ENCODE assay signal across 10 cellular contexts in the genomic region with DNA sequence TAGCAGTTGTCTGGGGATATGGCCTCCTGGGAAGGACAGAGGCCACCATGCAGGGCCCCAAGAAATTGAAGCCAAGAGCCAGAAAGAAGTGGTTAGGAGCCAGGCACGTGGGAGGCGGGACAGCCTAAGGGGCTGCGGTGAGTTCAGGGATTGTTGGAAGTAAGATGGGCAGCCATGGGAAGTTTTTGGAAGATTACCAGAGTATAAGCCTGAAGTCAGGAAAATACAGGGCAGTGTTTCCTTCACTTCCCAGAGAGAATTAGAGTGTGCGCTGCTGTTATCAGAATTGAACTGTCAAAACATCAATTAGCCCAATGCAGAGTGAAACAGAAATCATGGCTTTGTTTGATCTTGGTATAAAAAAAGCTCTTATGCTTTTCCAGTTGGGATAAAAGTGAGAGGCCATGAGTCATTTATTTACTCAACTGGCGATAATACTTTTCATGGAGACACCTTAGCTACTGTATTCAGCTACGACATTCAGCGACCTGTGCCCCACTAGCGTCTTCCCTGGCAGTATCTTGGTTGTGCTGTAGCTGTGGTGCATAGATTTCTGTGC.
A peak's percentile ranks its signal among the peaks of the same experiment; 100 is the strongest.
DNase-seq lines count a peak whose midpoint lies in the region; ATAC-seq and TF ChIP-seq lines count a peak whose summit lies in the region.
"Had no signal": no experiment of that assay in that cellular context is flagged by ENCODE, and none has a peak within 500 bp of the region (broad histone marks: within the 10 kb centered on the region; RNA-seq: fewer than 3 reads in every experiment).

No MANE protein-coding gene starts in this region.

- no peaks in the 10 kb centered on the region for H3K36me3 ChIP-seq in HEK293 (ENCODE audit: control insufficient read depth in 2 of 2, insufficient read depth in 1 of 2, low read length in 2 of 2)
- no peaks in the 10 kb centered on the region for H3K36me3 ChIP-seq in iPS-18a (ENCODE audit: control insufficient read depth, low read depth, low read length)
- peaks cover 2% of the 10 kb centered on the region for H3K36me3 ChIP-seq in skeletal muscle satellite cell (ENCODE audit: insufficient read depth, low read length)

- TF ChIP-seq CTCF in HEK293 (tag by site-specific recombination; IDR thresholded peaks at IDR 0.05): no peak
- no peak for TF ChIP-seq CTCF in WI38 (IDR thresholded peaks at IDR 0.05; ENCODE audit: low read depth, low read length)

- no peak for ATAC-seq in GM19463 (IDR thresholded peaks at IDR 0.05; ENCODE audit: unreplicated experiment)
- ATAC-seq in GM18907 (IDR thresholded peaks at IDR 0.05; ENCODE audit: unreplicated experiment): no peak
- no peak for ATAC-seq in HG03139 (IDR thresholded peaks at IDR 0.05; ENCODE audit: unreplicated experiment)

- no peaks in the 10 kb centered on the region for H3K9me3 ChIP-seq in HEK293 (ENCODE audit: control insufficient read depth, insufficient read depth, low read depth, low read length)
- no peaks in the 10 kb centered on the region for H3K9me3 ChIP-seq in iPS-18a (ENCODE audit: control insufficient read depth, low read depth, low read length)
- H3K9me3 ChIP-seq in skeletal muscle satellite cell (replicated peaks; ENCODE audit: low read length): no peaks in the 10 kb centered on the region

- DNase-seq in NCI-H526 (lab: John Stamatoyannopoulos, UW): no peak
- DNase-seq: activated naive CD4-positive, alpha-beta T cell; EL had no signal

- H3K4me3 ChIP-seq in HEK293 (ENCODE audit: low read depth, low read length): no peak overlapping the region
- peak overlapping the region; percentile 49 for H3K4me3 ChIP-seq in WI38 (ENCODE audit: low read depth, low read length)
- H3K4me3 ChIP-seq in iPS-18a (ENCODE audit: low read length): no peak overlapping the region
- peak overlapping the region; percentile 53 for H3K4me3 ChIP-seq in skeletal muscle satellite cell (ENCODE audit: low read length)

- H3K9ac ChIP-seq in iPS-18a (ENCODE audit: low read length): no peak overlapping the region
- no peak overlapping the region for H3K9ac ChIP-seq in skeletal muscle satellite cell (ENCODE audit: low read depth, low read length)

- H3K27me3 ChIP-seq in iPS-18a (ENCODE audit: control insufficient read depth, insufficient read depth, low read length) (no peaks in the 10 kb centered on the region), skeletal muscle satellite cell (ENCODE audit: control insufficient read depth, insufficient read depth, low read length) (no peaks in the 10 kb centered on the region)

- peak overlapping the region; percentile 79 for H3K4me2 ChIP-seq in skeletal muscle satellite cell (ENCODE audit: low read length)

- H3K27ac ChIP-seq in HEK293 (ENCODE audit: extremely low read depth, low read depth, low read length): peak overlapping the region; percentile 56
- H3K27ac ChIP-seq in iPS-18a (ENCODE audit: low read length): peak overlapping the region; percentile 19

- CTCF ChIA-PET in HEK293 (lab: Yijun Ruan, JAX): interaction anchor here (0.8 to 1.0 kb wide), 2 partner anchors 116 to 152 kb away, joined by 4 to 5 read pairs; no protein-coding TSS in a partner anchor

- peaks cover 17% of the 10 kb centered on the region for H3K4me1 ChIP-seq in HEK293 (ENCODE audit: control insufficient read depth, insufficient read depth, low read length)
- H3K4me1 ChIP-seq in iPS-18a (ENCODE audit: control insufficient read depth, low read depth, low read length): peaks cover 70% of the 10 kb centered on the region
- H3K4me1 ChIP-seq in skeletal muscle satellite cell (ENCODE audit: control insufficient read depth, insufficient read depth, low read length): peaks cover 45% of the 10 kb centered on the region

- POLR2A ChIA-PET in HEK293 (lab: Yijun Ruan, JAX): interaction anchor here (0.8 to 2.2 kb wide), 4 partner anchors 11 to 136 kb away, joined by 3 to 10 read pairs (median 6); a partner anchor contains a TSS

TF ChIP-seq in HEK293, 187 proteins besides CTCF, POLR2A, EP300 and RAD21 (continues in another document):
- TF ChIP-seq MYNN (tag by site-specific recombination; IDR thresholded peaks at IDR 0.05; ENCODE audit: borderline replicate concordance) (no peak), ZNF394 (tag by site-specific recombination; IDR thresholded peaks at IDR 0.05; ENCODE audit: borderline replicate concordance) (0 out of 2 replicates have a peak, but pooled peaks have one; percentile 30), ZBTB8A (tag by site-specific recombination; IDR thresholded peaks at IDR 0.05) (no peak; the same call in 1 of the 2 replicates), SP3 (tag by site-specific recombination; IDR thresholded peaks at IDR 0.05) (no peak), ZNF341 (tag by site-specific recombination; IDR thresholded peaks at IDR 0.05; ENCODE audit: low read depth) (no peak), ZNF202 (tag by site-specific recombination; IDR thresholded peaks at IDR 0.05; ENCODE audit: borderline replicate concordance) (no peak), ZNF558 (tag by site-specific recombination; IDR thresholded peaks at IDR 0.05) (no peak), ZBTB20 (tag by site-specific recombination; IDR thresholded peaks at IDR 0.05) (peak; percentile 39; the same call in 1 of the 2 replicates), SETDB1 (IDR thresholded peaks at IDR 0.05; ENCODE audit: insufficient read length, low read length) (no peak), ZXDB (tag by site-specific recombination; IDR thresholded peaks at IDR 0.05) (no peak; the same call in none of the 2 replicates), ZNF302 (tag by site-specific recombination; IDR thresholded peaks at IDR 0.05; ENCODE audit: low read depth) (no peak), YY2 (tag by site-specific recombination; IDR thresholded peaks at IDR 0.05) (no peak), ZNF600 (tag by site-specific recombination; IDR thresholded peaks at IDR 0.05) (no peak), KLF9 (tag by site-specific recombination; IDR thresholded peaks at IDR 0.05; ENCODE audit: low read depth) (peak; percentile 30; the same call in 1 of the 2 replicates), ZNF544 (tag by site-specific recombination; IDR thresholded peaks at IDR 0.05) (no peak), PRDM1 (tag by site-specific recombination; IDR thresholded peaks at IDR 0.05) (peak; percentile 67)
- TF ChIP-seq, protein P1, sequence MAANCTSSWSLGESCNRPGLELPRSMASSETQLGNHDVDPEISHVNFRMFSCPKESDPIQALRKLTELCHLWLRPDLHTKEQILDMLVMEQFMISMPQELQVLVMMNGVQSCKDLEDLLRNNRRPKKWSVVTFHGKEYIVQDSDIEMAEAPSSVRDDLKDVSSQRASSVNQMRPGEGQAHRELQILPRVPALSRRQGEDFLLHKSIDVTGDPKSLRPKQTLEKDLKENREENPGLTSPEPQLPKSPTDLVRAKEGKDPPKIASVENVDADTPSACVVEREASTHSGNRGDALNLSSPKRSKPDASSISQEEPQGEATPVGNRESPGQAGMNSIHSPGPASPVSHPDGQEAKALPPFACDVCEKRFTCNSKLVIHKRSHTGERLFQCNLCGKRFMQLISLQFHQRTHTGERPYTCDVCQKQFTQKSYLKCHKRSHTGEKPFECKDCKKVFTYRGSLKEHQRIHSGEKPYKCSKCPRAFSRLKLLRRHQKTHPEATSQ (tag by site-specific recombination; IDR thresholded peaks at IDR 0.05): no peak
- TF ChIP-seq, protein P2, sequence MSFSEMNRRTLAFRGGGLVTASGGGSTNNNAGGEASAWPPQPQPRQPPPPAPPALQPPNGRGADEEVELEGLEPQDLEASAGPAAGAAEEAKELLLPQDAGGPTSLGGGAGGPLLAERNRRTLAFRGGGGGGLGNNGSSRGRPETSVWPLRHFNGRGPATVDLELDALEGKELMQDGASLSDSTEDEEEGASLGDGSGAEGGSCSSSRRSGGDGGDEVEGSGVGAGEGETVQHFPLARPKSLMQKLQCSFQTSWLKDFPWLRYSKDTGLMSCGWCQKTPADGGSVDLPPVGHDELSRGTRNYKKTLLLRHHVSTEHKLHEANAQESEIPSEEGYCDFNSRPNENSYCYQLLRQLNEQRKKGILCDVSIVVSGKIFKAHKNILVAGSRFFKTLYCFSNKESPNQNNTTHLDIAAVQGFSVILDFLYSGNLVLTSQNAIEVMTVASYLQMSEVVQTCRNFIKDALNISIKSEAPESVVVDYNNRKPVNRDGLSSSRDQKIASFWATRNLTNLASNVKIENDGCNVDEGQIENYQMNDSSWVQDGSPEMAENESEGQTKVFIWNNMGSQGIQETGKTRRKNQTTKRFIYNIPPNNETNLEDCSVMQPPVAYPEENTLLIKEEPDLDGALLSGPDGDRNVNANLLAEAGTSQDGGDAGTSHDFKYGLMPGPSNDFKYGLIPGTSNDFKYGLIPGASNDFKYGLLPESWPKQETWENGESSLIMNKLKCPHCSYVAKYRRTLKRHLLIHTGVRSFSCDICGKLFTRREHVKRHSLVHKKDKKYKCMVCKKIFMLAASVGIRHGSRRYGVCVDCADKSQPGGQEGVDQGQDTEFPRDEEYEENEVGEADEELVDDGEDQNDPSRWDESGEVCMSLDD (tag by site-specific recombination; IDR thresholded peaks at IDR 0.05): no peak
- TF ChIP-seq, protein P3, sequence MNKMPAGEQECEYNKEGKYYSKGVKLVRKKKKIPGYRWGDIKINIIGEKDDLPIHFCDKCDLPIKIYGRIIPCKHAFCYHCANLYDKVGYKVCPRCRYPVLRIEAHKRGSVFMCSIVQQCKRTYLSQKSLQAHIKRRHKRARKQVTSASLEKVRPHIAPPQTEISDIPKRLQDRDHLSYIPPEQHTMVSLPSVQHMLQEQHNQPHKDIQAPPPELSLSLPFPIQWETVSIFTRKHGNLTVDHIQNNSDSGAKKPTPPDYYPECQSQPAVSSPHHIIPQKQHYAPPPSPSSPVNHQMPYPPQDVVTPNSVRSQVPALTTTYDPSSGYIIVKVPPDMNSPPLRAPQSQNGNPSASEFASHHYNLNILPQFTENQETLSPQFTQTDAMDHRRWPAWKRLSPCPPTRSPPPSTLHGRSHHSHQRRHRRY (tag by site-specific recombination; IDR thresholded peaks at IDR 0.05): no peak

Comparison
In these comparisons a context has a peak if more than half of its experiments do, and no peak if none do; other contexts are left out.
1. H3K4me3 ChIP-seq: peak in WI38 (single experiment) and skeletal muscle satellite cell (single experiment); none in HEK293 (single experiment) and iPS-18a (single experiment).